In genomic region chr14:106417224-106418049, GRCh38 we compare ENCODE assay signal across 8 cellular contexts.
A peak's percentile ranks its signal among the peaks of the same experiment; 100 is the strongest.
DNase-seq lines count a peak whose midpoint lies in the region; ATAC-seq and TF ChIP-seq lines count a peak whose summit lies in the region.

No MANE protein-coding gene starts in this region.

- no peak overlapping the region for H3K4me2 ChIP-seq in mammary epithelial cell (ENCODE audit: insufficient read depth, low read depth, low read length)

- H3K27me3 Mint-ChIP-seq in CD8-positive, alpha-beta T cell (ENCODE audit: low read depth) = no peaks in the 10 kb centered on the region
- peaks cover 0 to 7% of the 10 kb centered on the region in 2 donors for H3K27me3 Mint-ChIP-seq in natural killer cell (ENCODE audit: low read depth in 2 of 2)

- no peaks in the 10 kb centered on the region for H3K9me3 Mint-ChIP-seq in CD8-positive, alpha-beta T cell
- H3K9me3 Mint-ChIP-seq in natural killer cell = no peaks in the 10 kb centered on the region

- no peak overlapping the region for H3K27ac Mint-ChIP-seq in CD8-positive, alpha-beta T cell
- peak overlapping the region in 1 of 2 donors; percentile 18 for H3K27ac Mint-ChIP-seq in natural killer cell

- intact Hi-C loops in CD8-positive, alpha-beta T cell (cut with DNase I, micrococcal nuclease) = loop anchor here in 1 of 2 experiments (10.0 kb wide), 1 partner anchor 247 kb away; no protein-coding TSS in a partner anchor
- intact Hi-C loops in mammary epithelial cell (cut with micrococcal nuclease) (no loop called here), natural killer cell (cut with micrococcal nuclease) (no loop called here), upper lobe of right lung (cut with DNase I) (no loop called here)

- no TSS peak for BruUV-seq in mammary epithelial cell (replicated peaks; lab: Mats Ljungman, UMichigan)

- in situ Hi-C loops in mammary epithelial cell (cut with MboI; ENCODE audit: low sequenced_read_pairs in 2 of 2) = no loop called here

- dilution Hi-C loops in mammary epithelial cell (cut with HindIII; ENCODE audit: low sequenced_read_pairs) = no loop called here

- 75% methylated on average over 11 of the region's 13 CpGs for WGBS in mammary epithelial cell (ENCODE audit: low coverage, missing lambda C conversion rate)

- no peak overlapping the region for H3K4me3 Mint-ChIP-seq in CD8-positive, alpha-beta T cell
- no peak overlapping the region for H3K4me3 Mint-ChIP-seq in natural killer cell

- peak; percentile 87 for ATAC-seq in CD8-positive, alpha-beta T cell
- ATAC-seq in natural killer cell (peak; percentile 73 to 84 (median 83)), upper lobe of right lung (peak; percentile 97)

- no peak overlapping the region for H3K4me3 ChIP-seq in CD8-positive, alpha-beta T cell (ENCODE audit: low read depth, low read length)
- H3K4me3 ChIP-seq in mammary epithelial cell (replicated peaks in 1 of 3; ENCODE audit: insufficient read depth in 1 of 3, low read depth in 2 of 3, low read length in 3 of 3) (no peak overlapping the region), upper lobe of right lung (no peak overlapping the region)

- H3K36me3 ChIP-seq in CD8-positive, alpha-beta T cell (ENCODE audit: insufficient read depth, low read length) = no peaks in the 10 kb centered on the region
- H3K36me3 ChIP-seq in mammary epithelial cell (ENCODE audit: insufficient read depth, low read length) (no peaks in the 10 kb centered on the region), upper lobe of right lung (no peaks in the 10 kb centered on the region)

- CTCF ChIA-PET in CD8-positive, alpha-beta T cell (lab: Charles Lee) = interaction anchor here (0.6 to 2.1 kb wide), 17 partner anchors 9 to 223 kb away, joined by 3 to 12 read pairs (median 4); no protein-coding TSS in a partner anchor
- CTCF ChIA-PET in mammary epithelial cell (lab: Charles Lee; ENCODE audit: low non-redundant PET) = interaction anchor here (0.6 kb wide), 1 partner anchor 918 kb away, joined by 3 read pairs; no protein-coding TSS in a partner anchor

- H3K9ac ChIP-seq in mammary epithelial cell (ENCODE audit: insufficient read depth, low read length) = no peak overlapping the region

- H3K27ac ChIP-seq in CD8-positive, alpha-beta T cell (ENCODE audit: low read depth, low read length) = no peak overlapping the region
- H3K27ac ChIP-seq in VCaP = no peak overlapping the region
- no peak overlapping the region for H3K27ac ChIP-seq in mammary epithelial cell (ENCODE audit: insufficient read depth, low read depth, low read length)
- H3K27ac ChIP-seq in upper lobe of right lung = no peak overlapping the region

- H3K4me1 Mint-ChIP-seq in CD8-positive, alpha-beta T cell (ENCODE audit: low read depth) = peaks cover 4% of the 10 kb centered on the region
- peaks cover 0 to 7% of the 10 kb centered on the region in 2 donors for H3K4me1 Mint-ChIP-seq in natural killer cell

- no peaks in the 10 kb centered on the region for H3K9me3 ChIP-seq in CD8-positive, alpha-beta T cell (ENCODE audit: low read length)
- H3K9me3 ChIP-seq in mammary epithelial cell (replicated peaks; ENCODE audit: insufficient read depth, low read length) (peaks cover 8% of the 10 kb centered on the region), upper lobe of right lung (no peaks in the 10 kb centered on the region)

- no peaks in the 10 kb centered on the region for H3K79me2 ChIP-seq in mammary epithelial cell (ENCODE audit: insufficient read depth, low read length)

- H3K27me3 ChIP-seq in CD8-positive, alpha-beta T cell (ENCODE audit: insufficient read depth, low read length) = no peaks in the 10 kb centered on the region
- H3K27me3 ChIP-seq in mammary epithelial cell (ENCODE audit: insufficient read depth, low read length) = no peaks in the 10 kb centered on the region
- no peaks in the 10 kb centered on the region for H3K27me3 ChIP-seq in upper lobe of right lung

- no peak overlapping the region for H2AFZ ChIP-seq in mammary epithelial cell (ENCODE audit: low read depth, low read length)

- H4K20me1 ChIP-seq in mammary epithelial cell (ENCODE audit: insufficient read depth, low read length) = no peaks in the 10 kb centered on the region

- H3K36me3 Mint-ChIP-seq in CD8-positive, alpha-beta T cell = no peaks in the 10 kb centered on the region
- no peaks in the 10 kb centered on the region for H3K36me3 Mint-ChIP-seq in natural killer cell

- H3K4me1 ChIP-seq in CD8-positive, alpha-beta T cell (ENCODE audit: insufficient read depth, low read length) = peaks cover 3% of the 10 kb centered on the region
- H3K4me1 ChIP-seq in mammary epithelial cell (ENCODE audit: insufficient read depth, low read length) (no peaks in the 10 kb centered on the region), upper lobe of right lung (no peaks in the 10 kb centered on the region)

- peak; percentile 45 to 92 (median 71) for DNase-seq in CD8-positive, alpha-beta T cell
- peak; percentile 64 for DNase-seq in GM19240 (ENCODE audit: insufficient read length, low spot score)
- peak; percentile 17 for DNase-seq in HK-2 (ENCODE audit: unreplicated experiment)
- no peak for DNase-seq in mammary epithelial cell
- DNase-seq in natural killer cell = peak; percentile 77
- DNase-seq in upper lobe of right lung = peak; percentile 83
- DNase-seq in cerebellum (ENCODE audit: low spot score) = no peak

- peak; percentile 97 for TF ChIP-seq CTCF in CD8-positive, alpha-beta T cell (IDR thresholded peaks at IDR 0.05)
- TF ChIP-seq CTCF in VCaP (conservative IDR thresholded peaks at IDR 0.05) (peak; percentile 74), mammary epithelial cell (conservative IDR thresholded peaks at IDR 0.05 in 1 of 2, IDR thresholded peaks at IDR 0.05 in 1 of 2; ENCODE audit: extremely low read depth in 1 of 2, insufficient read depth in 1 of 2, low read depth in 1 of 2, low read length in 2 of 2) (peak; percentile 53 to 55), natural killer cell (IDR thresholded peaks at IDR 0.05) (peak; percentile 94), upper lobe of right lung (IDR thresholded peaks at IDR 0.05) (peak; percentile 60)

- POLR2A ChIA-PET in CD8-positive, alpha-beta T cell (lab: Charles Lee) = interaction anchor here (0.8 kb wide), 1 partner anchor 10 kb away, joined by 4 read pairs; no protein-coding TSS in a partner anchor

Comparison
In these comparisons a context has a peak if more than half of its experiments do, and no peak if none do; other contexts are left out.
1. DNase-seq: peak in CD8-positive, alpha-beta T cell (7 of 7), GM19240 (single experiment), HK-2 (single experiment), natural killer cell (single experiment) and upper lobe of right lung (single experiment); none in mammary epithelial cell (single experiment) and cerebellum (single experiment).
2. Peak in every context shown above with its lines, with median percentiles within 50 percentile points of each other: ATAC-seq and CTCF ChIP-seq.